ENCODE assay signal across 20 cellular contexts in the genomic region with DNA sequence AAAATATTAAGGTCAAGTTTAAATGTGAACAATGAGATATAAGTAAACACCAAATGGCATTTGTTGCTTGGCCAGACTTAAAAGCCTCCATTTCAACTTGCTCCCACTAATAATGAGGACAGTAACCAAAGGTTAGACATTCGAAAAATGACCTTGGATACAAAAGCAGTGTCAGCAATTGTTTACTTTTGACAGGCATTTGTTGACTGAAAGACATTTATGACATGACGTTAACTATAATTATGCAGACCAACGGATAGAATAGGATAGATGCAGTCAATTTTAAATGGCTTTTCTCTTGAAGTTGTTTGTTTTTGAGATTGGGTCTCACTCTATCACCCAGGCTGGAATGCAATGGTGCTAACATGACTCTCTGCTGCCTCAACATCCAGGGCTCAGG.
"Had no signal": no experiment of that assay in that cellular context is flagged by ENCODE, and none has a peak within 500 bp of the region (broad histone marks: within the 10 kb centered on the region; RNA-seq: fewer than 3 reads in every experiment).

No MANE protein-coding gene starts in this region.

- H3K27ac Mint-ChIP-seq: activated CD4-positive, alpha-beta memory T cell treated with anti-CD3 and anti-CD28 coated beads, Interleukin-2, amount 10 ng/mL, durations not matched to agents 7 days and 5 days; activated CD4-positive, alpha-beta T cell treated with anti-CD3 and anti-CD28 coated beads, Interleukin-2, amount 10 ng/mL, durations not matched to agents 24 days and 14 days; activated naive CD4-positive, alpha-beta T cell treated with anti-CD3 and anti-CD28 coated beads for 36 hours; activated naive CD8-positive, alpha-beta T cell treated with anti-CD3 and anti-CD28 coated beads, Interleukin-2, amount 10 ng/mL, durations not matched to agents 7 days and 5 days; activated T-cell treated with anti-CD3 and anti-CD28 coated beads, Interleukin-2, amount 50 U/mL, for 72 hours; immature natural killer cell; neural progenitor cell; stimulated activated naive B cell treated with anti-CD40 and anti-IgM and Interleukin-4, amounts not matched to agents 10 μg/mL and 1 μg/mL and 100 μg/mL, for 72 hours had no signal

- H3K27me3 Mint-ChIP-seq: stimulated activated naive B cell treated with anti-CD40 and anti-IgM and Interleukin-4, amounts not matched to agents 10 μg/mL and 1 μg/mL and 100 μg/mL, for 72 hours had no signal

- H3K4me3 Mint-ChIP-seq: activated CD4-positive, alpha-beta memory T cell treated with anti-CD3 and anti-CD28 coated beads, Interleukin-2, amount 10 ng/mL, durations not matched to agents 7 days and 5 days; activated CD4-positive, alpha-beta T cell treated with anti-CD3 and anti-CD28 coated beads, Interleukin-2, amount 10 ng/mL, durations not matched to agents 24 days and 14 days; activated naive CD4-positive, alpha-beta T cell treated with anti-CD3 and anti-CD28 coated beads for 36 hours; activated naive CD8-positive, alpha-beta T cell treated with anti-CD3 and anti-CD28 coated beads, Interleukin-2, amount 10 ng/mL, durations not matched to agents 7 days and 5 days; activated T-cell treated with anti-CD3 and anti-CD28 coated beads, Interleukin-2, amount 50 U/mL, for 72 hours; immature natural killer cell; naive thymus-derived CD8-positive, alpha-beta T cell; neural progenitor cell; stimulated activated naive B cell treated with anti-CD40 and anti-IgM and Interleukin-4, amounts not matched to agents 10 μg/mL and 1 μg/mL and 100 μg/mL, for 72 hours had no signal

- H3K4me1 Mint-ChIP-seq: activated CD4-positive, alpha-beta memory T cell treated with anti-CD3 and anti-CD28 coated beads, Interleukin-2, amount 10 ng/mL, durations not matched to agents 7 days and 5 days; activated CD4-positive, alpha-beta T cell treated with anti-CD3 and anti-CD28 coated beads, Interleukin-2, amount 10 ng/mL, durations not matched to agents 24 days and 14 days; activated naive CD8-positive, alpha-beta T cell treated with anti-CD3 and anti-CD28 coated beads, Interleukin-2, amount 10 ng/mL, durations not matched to agents 7 days and 5 days; immature natural killer cell; naive thymus-derived CD8-positive, alpha-beta T cell; neural progenitor cell had no signal

- H3K36me3 Mint-ChIP-seq: activated naive CD8-positive, alpha-beta T cell treated with anti-CD3 and anti-CD28 coated beads, Interleukin-2, amount 10 ng/mL, durations not matched to agents 7 days and 5 days; immature natural killer cell; naive thymus-derived CD8-positive, alpha-beta T cell; neural progenitor cell had no signal

- DNase-seq: activated CD4-positive, alpha-beta memory T cell treated with anti-CD3 and anti-CD28 coated beads, Interleukin-2, amount 10 ng/mL, durations not matched to agents 7 days and 5 days; activated CD4-positive, alpha-beta T cell treated with anti-CD3 and anti-CD28 coated beads, Interleukin-2, amount 10 ng/mL, durations not matched to agents 24 days and 14 days; activated effector memory CD4-positive, alpha-beta T cell treated with Interleukin-2 at 50 U/mL for 16 hours; activated naive CD4-positive, alpha-beta T cell treated with anti-CD3 and anti-CD28 coated beads for 36 hours; activated naive CD8-positive, alpha-beta T cell treated with anti-CD3 and anti-CD28 coated beads, Interleukin-2, amount 10 ng/mL, durations not matched to agents 7 days and 5 days; activated T-cell treated with anti-CD3 and anti-CD28 coated beads, Interleukin-2, amount 50 U/mL, for 72 hours; amygdala; colonic mucosa; glutamatergic neuron; immature natural killer cell; left lung; naive thymus-derived CD8-positive, alpha-beta T cell; sigmoid colon; stimulated activated CD4-positive, alpha-beta T cell treated with anti-CD3 and anti-CD28 coated beads, Interleukin-15, amount 100 ng/mL, for 24 hours; stimulated activated naive B cell treated with anti-CD40 and anti-IgM and Interleukin-4, amounts not matched to agents 10 μg/mL and 1 μg/mL and 100 μg/mL, for 72 hours; testis; trophoblast cell; uterus had no signal

- ATAC-seq: activated CD4-positive, CD25-positive, alpha-beta regulatory T cell treated with anti-CD3 and anti-CD28 coated beads, Interleukin-2, amount 50 U/mL, for 24 hours; activated T-cell treated with anti-CD3 and anti-CD28 coated beads, Interleukin-2, amount 50 U/mL, for 72 hours; left lung; naive thymus-derived CD8-positive, alpha-beta T cell; stimulated activated naive B cell treated with anti-CD40 and anti-IgM and Interleukin-4, amounts not matched to agents 10 μg/mL and 1 μg/mL and 100 μg/mL, for 72 hours had no signal

- H3K9me3 Mint-ChIP-seq: activated CD4-positive, alpha-beta memory T cell treated with anti-CD3 and anti-CD28 coated beads, Interleukin-2, amount 10 ng/mL, durations not matched to agents 7 days and 5 days; activated CD4-positive, alpha-beta T cell treated with anti-CD3 and anti-CD28 coated beads, Interleukin-2, amount 10 ng/mL, durations not matched to agents 24 days and 14 days; activated naive CD4-positive, alpha-beta T cell treated with anti-CD3 and anti-CD28 coated beads for 36 hours; activated naive CD8-positive, alpha-beta T cell treated with anti-CD3 and anti-CD28 coated beads, Interleukin-2, amount 10 ng/mL, durations not matched to agents 7 days and 5 days; activated T-cell treated with anti-CD3 and anti-CD28 coated beads, Interleukin-2, amount 50 U/mL, for 72 hours; immature natural killer cell; naive thymus-derived CD8-positive, alpha-beta T cell; stimulated activated naive B cell treated with anti-CD40 and anti-IgM and Interleukin-4, amounts not matched to agents 10 μg/mL and 1 μg/mL and 100 μg/mL, for 72 hours had no signal
